15 cellular contexts compared by ENCODE assay signal in genomic region chr1:27133990-27134389, GRCh38. TPM values are rescaled to one million over a fixed set of nuclear protein-coding genes. Genes with fewer than 3 reads are reported as not detected.
DNase-seq lines count a peak whose midpoint lies in the region; ATAC-seq and TF ChIP-seq lines count a peak whose summit lies in the region.
"Had no signal": no experiment of that assay in that cellular context is flagged by ENCODE, and none has a peak within 500 bp of the region (broad histone marks: within the 10 kb centered on the region; RNA-seq: fewer than 3 reads in every experiment).

No MANE protein-coding gene starts in this region.

- in situ Hi-C loops in ACHN (cut with HindIII; ENCODE audit: low pct_ligation_motif_present, low pct_unique_long_range_greater_than_20kb, low sequenced_read_pairs) = no loop called here

- H3K27ac Mint-ChIP-seq in CD14-positive monocyte = peak overlapping the region; percentile 81 to 100 (median 90)
- H3K27ac Mint-ChIP-seq: activated CD4-positive, alpha-beta memory T cell treated with anti-CD3 and anti-CD28 coated beads for 36 hours had no signal

- peaks cover 0 to 1% (median 0%) of the 10 kb centered on the region in 7 donors for H3K9me3 Mint-ChIP-seq in CD14-positive monocyte
- H3K9me3 Mint-ChIP-seq: activated CD4-positive, alpha-beta memory T cell treated with anti-CD3 and anti-CD28 coated beads for 36 hours had no signal

- TF ChIP-seq CTCF in CD14-positive monocyte (IDR thresholded peaks at IDR 0.05) (no peak), fibroblast of the aortic adventitia (IDR thresholded peaks at IDR 0.05; ENCODE audit: insufficient read depth, low read length) (no peak)

- ATAC-seq in GM19025 (IDR thresholded peaks at IDR 0.05; ENCODE audit: low read depth, unreplicated experiment) = peak; percentile 74
- peak; percentile 66 for ATAC-seq in HG03432 (IDR thresholded peaks at IDR 0.05; ENCODE audit: unreplicated experiment)

- peaks cover 79% of the 10 kb centered on the region for H3K4me1 Mint-ChIP-seq in CD14-positive monocyte

- peaks cover 32 to 46% of the 10 kb centered on the region in 2 donors for H3K36me3 Mint-ChIP-seq in CD14-positive monocyte
- H3K36me3 Mint-ChIP-seq: activated CD4-positive, alpha-beta memory T cell treated with anti-CD3 and anti-CD28 coated beads for 36 hours had no signal

- H3K4me3 ChIP-seq in fibroblast of the aortic adventitia (ENCODE audit: low read depth, low read length) = no peak overlapping the region
- H3K4me3 ChIP-seq: esophagus squamous epithelium, SJSA1, vagina had no signal

- intact Hi-C loops in CD14-positive monocyte (cut with micrococcal nuclease) = loop anchor here in 1 of 2 donors (2.0 kb wide), 1 partner anchor 21 kb away; no protein-coding TSS in a partner anchor

- DNase-seq in CD14-positive monocyte (ENCODE audit: low spot score) = peak; percentile 69
- peak; percentile 32 for DNase-seq in fibroblast of the aortic adventitia (ENCODE audit: low read depth)
- no peak for DNase-seq in NCI-H2171 (lab: John Stamatoyannopoulos, UW)
- DNase-seq in activated CD8-positive, alpha-beta memory T cell treated with anti-CD3 and anti-CD28 coated beads for 24 hours = no peak
- DNase-seq in ACHN = no peak
- no peak for DNase-seq in SW 1271 (lab: John Stamatoyannopoulos, UW)
- DNase-seq: activated CD4-positive, alpha-beta memory T cell treated with anti-CD3 and anti-CD28 coated beads for 36 hours; esophagus squamous epithelium; GDM1; NCI-H1048; NCI-H774 had no signal

- H3K27me3 Mint-ChIP-seq in CD14-positive monocyte (ENCODE audit: low read depth in 3 of 3) = peaks cover 0 to 2% (median 0%) of the 10 kb centered on the region in 3 donors
- H3K27me3 Mint-ChIP-seq: activated CD4-positive, alpha-beta memory T cell treated with anti-CD3 and anti-CD28 coated beads for 36 hours had no signal

- peak overlapping the region in 1 of 2 donors; percentile 11 for H3K4me3 Mint-ChIP-seq in CD14-positive monocyte
- H3K4me3 Mint-ChIP-seq: activated CD4-positive, alpha-beta memory T cell treated with anti-CD3 and anti-CD28 coated beads for 36 hours had no signal

RNA-seq across cellular contexts. Expression of gene SLC9A1, which starts 20.9 kb away (rescaled TPM):
- polyA plus RNA-seq in CD14-positive monocyte = 1 to 10 TPM; 4.5 to 4.6 TPM
- 1.3 and 7.4 TPM in 2 replicates for total RNA-seq in fibroblast of the aortic adventitia (ENCODE audit: low replicate concordance)

Comparison
In these comparisons a context has a peak if more than half of its experiments do, and no peak if none do; other contexts are left out.
1. DNase-seq: peak in CD14-positive monocyte (single experiment) and fibroblast of the aortic adventitia (single experiment); none in NCI-H2171 (single experiment), activated CD8-positive, alpha-beta memory T cell treated with anti-CD3 and anti-CD28 coated beads for 24 hours (single experiment), ACHN (single experiment) and SW 1271 (0 of 2).